In genomic region chr16:88535857-88536222, GRCh38 we compare ENCODE assay signal across 14 cellular contexts. TPM values are rescaled to one million over a fixed set of nuclear protein-coding genes. Genes with fewer than 3 reads are reported as not detected.
DNase-seq lines count a peak whose midpoint lies in the region; ATAC-seq and TF ChIP-seq lines count a peak whose summit lies in the region.
"Had no signal": no experiment of that assay in that cellular context is flagged by ENCODE, and none has a peak within 500 bp of the region (broad histone marks: within the 10 kb centered on the region; RNA-seq: fewer than 3 reads in every experiment).

No MANE protein-coding gene starts in this region.

- H3K4me3 Mint-ChIP-seq in stimulated activated naive CD8-positive, alpha-beta T cell treated with anti-CD3 and anti-CD28 coated beads, Interleukin-15, Interleukin-2, amounts not matched to agents 100 ng/mL and 50 ng/mL, for 24 hours, result peak overlapping the region; percentile 73
- peak overlapping the region; percentile 52 for H3K4me3 Mint-ChIP-seq in activated CD4-positive, alpha-beta memory T cell treated with anti-CD3 and anti-CD28 coated beads for 36 hours
- H3K4me3 Mint-ChIP-seq in immature natural killer cell (peak overlapping the region; percentile 28 to 83 (median 70)), type B pancreatic cell (peak overlapping the region; percentile 83)

- CTCF ChIA-PET in activated CD4-positive, alpha-beta memory T cell treated with anti-CD3 and anti-CD28 coated beads for 36 hours (lab: Charles Lee), result interaction anchor here (0.8 to 1.4 kb wide), 3 partner anchors 81 to 98 kb away, joined by 3 to 5 read pairs (median 4); no protein-coding TSS in a partner anchor

- no peaks in the 10 kb centered on the region for H3K36me3 Mint-ChIP-seq in stimulated activated naive CD8-positive, alpha-beta T cell treated with anti-CD3 and anti-CD28 coated beads, Interleukin-15, Interleukin-2, amounts not matched to agents 100 ng/mL and 50 ng/mL, for 24 hours (ENCODE audit: low read depth)
- H3K36me3 Mint-ChIP-seq in activated CD4-positive, alpha-beta memory T cell treated with anti-CD3 and anti-CD28 coated beads for 36 hours, result peaks cover 5% of the 10 kb centered on the region
- peaks cover 0 to 3% (median 3%) of the 10 kb centered on the region in 3 donors for H3K36me3 Mint-ChIP-seq in immature natural killer cell
- H3K36me3 Mint-ChIP-seq in type B pancreatic cell, result no peaks in the 10 kb centered on the region

- POLR2A ChIA-PET in activated CD4-positive, alpha-beta memory T cell treated with anti-CD3 and anti-CD28 coated beads for 36 hours (lab: Charles Lee), result interaction anchor here (0.7 kb wide), 1 partner anchor 83 kb away, joined by 3 read pairs; no protein-coding TSS in a partner anchor

- peaks cover 9% of the 10 kb centered on the region for H3K4me1 Mint-ChIP-seq in stimulated activated naive CD8-positive, alpha-beta T cell treated with anti-CD3 and anti-CD28 coated beads, Interleukin-15, Interleukin-2, amounts not matched to agents 100 ng/mL and 50 ng/mL, for 24 hours (ENCODE audit: low read depth)
- H3K4me1 Mint-ChIP-seq in activated CD4-positive, alpha-beta memory T cell treated with anti-CD3 and anti-CD28 coated beads for 36 hours (ENCODE audit: low read depth), result peaks cover 2% of the 10 kb centered on the region
- peaks cover 6 to 62% of the 10 kb centered on the region in 2 donors for H3K4me1 Mint-ChIP-seq in immature natural killer cell
- peaks cover 7% of the 10 kb centered on the region for H3K4me1 Mint-ChIP-seq in type B pancreatic cell (ENCODE audit: unreplicated experiment)

- no peak for TF ChIP-seq CTCF in type B pancreatic cell (conservative IDR thresholded peaks at IDR 0.05)

- H3K27me3 Mint-ChIP-seq in stimulated activated naive CD8-positive, alpha-beta T cell treated with anti-CD3 and anti-CD28 coated beads, Interleukin-15, Interleukin-2, amounts not matched to agents 100 ng/mL and 50 ng/mL, for 24 hours, result no peaks in the 10 kb centered on the region
- H3K27me3 Mint-ChIP-seq in activated CD4-positive, alpha-beta memory T cell treated with anti-CD3 and anti-CD28 coated beads for 36 hours, result peaks cover 1% of the 10 kb centered on the region
- peaks cover 13 to 20% (median 13%) of the 10 kb centered on the region in 3 donors for H3K27me3 Mint-ChIP-seq in immature natural killer cell (ENCODE audit: low read depth in 3 of 3)
- H3K27me3 Mint-ChIP-seq in type B pancreatic cell, result peaks cover 12% of the 10 kb centered on the region

- H3K9me3 Mint-ChIP-seq in stimulated activated naive CD8-positive, alpha-beta T cell treated with anti-CD3 and anti-CD28 coated beads, Interleukin-15, Interleukin-2, amounts not matched to agents 100 ng/mL and 50 ng/mL, for 24 hours, result no peaks in the 10 kb centered on the region
- no peaks in the 10 kb centered on the region for H3K9me3 Mint-ChIP-seq in activated CD4-positive, alpha-beta memory T cell treated with anti-CD3 and anti-CD28 coated beads for 36 hours
- H3K9me3 Mint-ChIP-seq in immature natural killer cell, result peaks cover 0 to 2% (median 0%) of the 10 kb centered on the region in 6 donors
- H3K9me3 Mint-ChIP-seq in type B pancreatic cell, result no peaks in the 10 kb centered on the region

- intact Hi-C loops in activated CD4-positive, alpha-beta memory T cell treated with anti-CD3 and anti-CD28 coated beads for 36 hours (cut with micrococcal nuclease), result no loop called here

- no peak for ATAC-seq in stimulated activated naive CD8-positive, alpha-beta T cell treated with anti-CD3 and anti-CD28 coated beads, Interleukin-15, Interleukin-2, amounts not matched to agents 100 U/mL and 50 U/mL, for 24 hours

- DNase-seq in stimulated activated naive CD8-positive, alpha-beta T cell treated with anti-CD3 and anti-CD28 coated beads, Interleukin-15, Interleukin-2, amounts not matched to agents 100 U/mL and 50 U/mL, for 24 hours, result no peak
- no peak for DNase-seq in activated CD4-positive, alpha-beta memory T cell treated with anti-CD3 and anti-CD28 coated beads for 36 hours
- no peak for DNase-seq in immature natural killer cell
- no peak for DNase-seq in type B pancreatic cell (ENCODE audit: extremely low spot score, unreplicated experiment)
- no peak for DNase-seq in hypothalamus (lab: John Stamatoyannopoulos, UW)
- DNase-seq in stimulated activated CD8-positive, alpha-beta memory T cell treated with anti-CD3 and anti-CD28 coated beads, Interleukin-4, amount 100 ng/mL, for 48 hours, result no peak
- no peak for DNase-seq in kidney tubule cell (ENCODE audit: low spot score)
- DNase-seq: C1 segment of cervical spinal cord; colonic mucosa; erythroblast; NK-92 treated with Interleukin-12 subunit alpha and Interleukin-12 subunit beta, amount 100 ng/mL, for 24 hours; Right ventricle myocardium superior; T1000 had no signal

- peak overlapping the region; percentile 65 for H3K27ac Mint-ChIP-seq in stimulated activated naive CD8-positive, alpha-beta T cell treated with anti-CD3 and anti-CD28 coated beads, Interleukin-15, Interleukin-2, amounts not matched to agents 100 ng/mL and 50 ng/mL, for 24 hours
- peak overlapping the region; percentile 67 for H3K27ac Mint-ChIP-seq in activated CD4-positive, alpha-beta memory T cell treated with anti-CD3 and anti-CD28 coated beads for 36 hours
- H3K27ac Mint-ChIP-seq in immature natural killer cell, result peak overlapping the region in 5 of 6 donors; percentile 64 to 92 (median 87)
- H3K27ac Mint-ChIP-seq in type B pancreatic cell, result peak overlapping the region; percentile 73

RNA-seq across cellular contexts. Expression of gene ZC3H18, which starts 34.4 kb away (rescaled TPM):
- total RNA-seq in activated CD4-positive, alpha-beta memory T cell treated with anti-CD3 and anti-CD28 coated beads for 36 hours, result 10 to 100 TPM; 72.0 to 72.7 TPM
- polyA plus RNA-seq in immature natural killer cell, result 10 to 100 TPM in 1 of 3 donors, 1 to 10 TPM in 2; 1.0 to 29.0 (median 8.7) TPM
- total RNA-seq in type B pancreatic cell (ENCODE audit: low replicate concordance), result 56.5 and 70.2 TPM in 2 replicates
